ENCODE assay signal across 8 cellular contexts in the genomic region with DNA sequence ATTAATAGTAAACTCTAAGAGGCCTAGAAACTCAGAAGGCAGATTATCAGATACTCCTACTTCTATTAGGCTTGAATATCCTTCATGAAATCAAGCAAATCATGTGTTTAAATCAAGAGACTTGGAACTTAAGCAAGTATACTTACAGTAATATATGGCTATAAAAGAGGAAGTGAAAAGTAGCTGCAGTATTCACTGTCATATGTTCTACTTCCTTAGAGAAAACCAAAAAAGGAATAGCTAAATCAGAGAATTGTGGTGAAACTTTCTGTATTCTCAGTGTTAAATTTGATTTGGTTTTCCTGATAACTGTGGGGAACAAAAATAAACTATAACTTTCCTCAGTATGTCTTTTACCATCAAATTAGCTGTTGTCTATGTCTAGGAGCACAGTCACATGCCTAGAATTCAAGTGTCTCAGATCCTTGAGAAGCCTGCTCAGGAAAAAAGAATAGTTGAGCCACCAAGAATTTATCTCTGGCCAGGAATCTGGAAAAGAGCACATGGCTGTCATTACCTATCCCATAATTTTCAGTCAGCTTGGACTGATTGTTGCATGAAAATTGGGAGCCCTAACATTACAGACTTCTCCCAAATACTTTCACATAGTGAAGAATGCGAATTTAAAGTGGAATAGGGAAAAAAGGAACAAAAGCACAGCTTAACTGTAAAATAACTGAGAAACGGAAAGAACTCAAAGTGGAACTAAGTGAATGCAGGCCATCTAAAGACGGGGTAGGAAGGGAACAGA. TPM values are rescaled to one million over a fixed set of nuclear protein-coding genes. Genes with fewer than 3 reads are reported as not detected.
A peak's percentile ranks its signal among the peaks of the same experiment; 100 is the strongest.
DNase-seq lines count a peak whose midpoint lies in the region; ATAC-seq and TF ChIP-seq lines count a peak whose summit lies in the region.

No MANE protein-coding gene starts in this region.

- H3K27ac Mint-ChIP-seq in CD4-positive, alpha-beta T cell: peak overlapping the region; percentile 88
- peak overlapping the region; percentile 0 for H3K27ac Mint-ChIP-seq in osteocyte (ENCODE audit: unreplicated experiment)

- H3K27me3 Mint-ChIP-seq in CD4-positive, alpha-beta T cell: no peaks in the 10 kb centered on the region
- no peaks in the 10 kb centered on the region for H3K27me3 Mint-ChIP-seq in osteocyte (ENCODE audit: unreplicated experiment)

- peaks cover 22% of the 10 kb centered on the region for H3K36me3 Mint-ChIP-seq in CD4-positive, alpha-beta T cell (ENCODE audit: low read depth)
- peaks cover 11% of the 10 kb centered on the region for H3K36me3 Mint-ChIP-seq in osteocyte (ENCODE audit: unreplicated experiment)

- DNase-seq in CD4-positive, alpha-beta T cell: no peak
- no peak for DNase-seq in adrenal gland
- no peak for DNase-seq in osteocyte (ENCODE audit: extremely low spot score, unreplicated experiment)
- no peak for DNase-seq in omental fat pad (ENCODE audit: low spot score)
- no peak for DNase-seq in effector CD8-positive, alpha-beta T cell (lab: John Stamatoyannopoulos, UW)
- DNase-seq in activated CD4-positive, CD25-positive, alpha-beta regulatory T cell (lab: John Stamatoyannopoulos, UW): no peak

- 67 to 77% (median 73%) methylated on average over 3 of the region's 3 CpGs for WGBS in adrenal gland, 4 donors

- H3K4me3 ChIP-seq in adrenal gland: peak overlapping the region in 1 of 4 donors; percentile 13

- H3K9me3 ChIP-seq in CD4-positive, alpha-beta T cell (ENCODE audit: control insufficient read depth, low read length): no peaks in the 10 kb centered on the region
- no peaks in the 10 kb centered on the region for H3K9me3 ChIP-seq in adrenal gland (replicated peaks in 1 of 3)

- no peak for ATAC-seq in CD4-positive, alpha-beta T cell (ENCODE audit: poor library complexity)
- peak; percentile 37 for ATAC-seq in GM19452 (IDR thresholded peaks at IDR 0.05; ENCODE audit: unreplicated experiment)
- ATAC-seq in HG03520 (IDR thresholded peaks at IDR 0.05; ENCODE audit: unreplicated experiment): peak; percentile 35
- no peak for ATAC-seq in omental fat pad (ENCODE audit: low FRiP score)

- no peak for TF ChIP-seq CTCF in CD4-positive, alpha-beta T cell (IDR thresholded peaks at IDR 0.05)
- TF ChIP-seq CTCF in adrenal gland (IDR thresholded peaks at IDR 0.05): no peak
- no peak for TF ChIP-seq CTCF in osteocyte (IDR thresholded peaks at IDR 0.05)
- no peak for TF ChIP-seq CTCF in omental fat pad (IDR thresholded peaks at IDR 0.05)

- CTCF ChIA-PET in CD4-positive, alpha-beta T cell (lab: Charles Lee): interaction anchor here (1.3 kb wide), 1 partner anchor 108 kb away, joined by 4 read pairs; no protein-coding TSS in a partner anchor

- H3K27me3 ChIP-seq in CD4-positive, alpha-beta T cell (ENCODE audit: control insufficient read depth, insufficient read depth, low read length): no peaks in the 10 kb centered on the region
- H3K27me3 ChIP-seq in adrenal gland: no peaks in the 10 kb centered on the region

- no peak for TF ChIP-seq POLR2A in adrenal gland (IDR thresholded peaks at IDR 0.05)

- no peaks in the 10 kb centered on the region for H3K36me3 ChIP-seq in adrenal gland (replicated peaks in 1 of 2)

- H3K4me1 ChIP-seq in adrenal gland (replicated peaks in 1 of 2): peaks cover 14 to 56% of the 10 kb centered on the region in 2 donors

- POLR2A ChIA-PET in CD4-positive, alpha-beta T cell (lab: Charles Lee): interaction anchor here (0.6 to 0.7 kb wide), 2 partner anchors 69 to 191 kb away, joined by 3 read pairs; a partner anchor contains a TSS

- intact Hi-C loops in CD4-positive, alpha-beta T cell (cut with DNase I, micrococcal nuclease): no loop called here
- intact Hi-C loops in adrenal gland (cut with DNase I): no loop called here

- H3K9me3 Mint-ChIP-seq in CD4-positive, alpha-beta T cell: no peaks in the 10 kb centered on the region
- H3K9me3 Mint-ChIP-seq in osteocyte (ENCODE audit: unreplicated experiment): no peaks in the 10 kb centered on the region

- H3K27ac ChIP-seq in CD4-positive, alpha-beta T cell (ENCODE audit: low read depth, low read length): no peak overlapping the region
- H3K27ac ChIP-seq in adrenal gland: peak overlapping the region in 4 of 5 donors; percentile 18 to 92 (median 64)

- peaks cover 70% of the 10 kb centered on the region for H3K4me1 Mint-ChIP-seq in CD4-positive, alpha-beta T cell (ENCODE audit: low read depth)
- H3K4me1 Mint-ChIP-seq in osteocyte (ENCODE audit: unreplicated experiment): peaks cover 40% of the 10 kb centered on the region

- H3K4me3 Mint-ChIP-seq in CD4-positive, alpha-beta T cell: peak overlapping the region; percentile 99
- H3K4me3 Mint-ChIP-seq in osteocyte (ENCODE audit: unreplicated experiment): peak overlapping the region; percentile 99

RNA-seq across cellular contexts. Expression of a gene that starts 1.7 kb away (rescaled TPM):
- 10 to 100 TPM; 11.9 to 14.2 TPM for total RNA-seq in CD4-positive, alpha-beta T cell
- total RNA-seq in adrenal gland (10 to 100 TPM; 22.2 to 38.1 (median 31.9) TPM), osteocyte (30.8 and 31.9 TPM in 2 replicates), omental fat pad (10 to 100 TPM; 20.5 to 42.3 (median 32.0) TPM)
- 10 to 100 TPM; 14.1 to 30.2 (median 16.0) TPM for polyA plus RNA-seq in adrenal gland

RNA-seq across cellular contexts. Expression of a gene that starts 2.0 kb away (rescaled TPM):
- total RNA-seq in CD4-positive, alpha-beta T cell: 10 to 100 TPM; 12.1 to 12.3 TPM
- total RNA-seq in adrenal gland (10 to 100 TPM; 19.8 to 99.5 (median 28.4) TPM), osteocyte (22.1 and 22.4 TPM in 2 replicates), omental fat pad (10 to 100 TPM; 11.2 to 26.7 (median 18.6) TPM)
- 100 to 1,000 TPM in 1 of 3 donors, 10 to 100 TPM in 2; 10.2 to 105 (median 16.3) TPM for polyA plus RNA-seq in adrenal gland

RNA-seq across cellular contexts. Expression of a gene that starts 56.0 kb away (rescaled TPM):
- 10 to 100 TPM; 15.8 to 18.0 TPM for total RNA-seq in CD4-positive, alpha-beta T cell
- total RNA-seq in adrenal gland (10 to 100 TPM; 25.7 to 40.1 (median 28.5) TPM), osteocyte (26.3 and 28.2 TPM in 2 replicates), omental fat pad (10 to 100 TPM; 20.1 to 39.9 (median 25.3) TPM)
- 10 to 100 TPM; 26.7 to 63.7 (median 29.8) TPM for polyA plus RNA-seq in adrenal gland

RNA-seq across cellular contexts. Expression of a gene that starts 56.1 kb away (rescaled TPM):
- total RNA-seq in CD4-positive, alpha-beta T cell: 10 to 100 TPM; 23.4 to 25.5 TPM
- total RNA-seq in adrenal gland (10 to 100 TPM; 14.3 to 36.5 (median 22.7) TPM), osteocyte (21.0 and 22.0 TPM in 2 replicates), omental fat pad (10 to 100 TPM; 15.4 to 33.9 (median 18.7) TPM)
- 10 to 100 TPM in 2 of 3 donors, 1 to 10 TPM in 1; 9.6 to 37.9 (median 11.7) TPM for polyA plus RNA-seq in adrenal gland

Comparison
In these comparisons a context has a peak if more than half of its experiments do, and no peak if none do; other contexts are left out.
1. ATAC-seq: peak in GM19452 (single experiment) and HG03520 (single experiment); none in CD4-positive, alpha-beta T cell (single experiment) and omental fat pad (single experiment).